ENCODE assay signal across 8 cellular contexts in the genomic region with DNA sequence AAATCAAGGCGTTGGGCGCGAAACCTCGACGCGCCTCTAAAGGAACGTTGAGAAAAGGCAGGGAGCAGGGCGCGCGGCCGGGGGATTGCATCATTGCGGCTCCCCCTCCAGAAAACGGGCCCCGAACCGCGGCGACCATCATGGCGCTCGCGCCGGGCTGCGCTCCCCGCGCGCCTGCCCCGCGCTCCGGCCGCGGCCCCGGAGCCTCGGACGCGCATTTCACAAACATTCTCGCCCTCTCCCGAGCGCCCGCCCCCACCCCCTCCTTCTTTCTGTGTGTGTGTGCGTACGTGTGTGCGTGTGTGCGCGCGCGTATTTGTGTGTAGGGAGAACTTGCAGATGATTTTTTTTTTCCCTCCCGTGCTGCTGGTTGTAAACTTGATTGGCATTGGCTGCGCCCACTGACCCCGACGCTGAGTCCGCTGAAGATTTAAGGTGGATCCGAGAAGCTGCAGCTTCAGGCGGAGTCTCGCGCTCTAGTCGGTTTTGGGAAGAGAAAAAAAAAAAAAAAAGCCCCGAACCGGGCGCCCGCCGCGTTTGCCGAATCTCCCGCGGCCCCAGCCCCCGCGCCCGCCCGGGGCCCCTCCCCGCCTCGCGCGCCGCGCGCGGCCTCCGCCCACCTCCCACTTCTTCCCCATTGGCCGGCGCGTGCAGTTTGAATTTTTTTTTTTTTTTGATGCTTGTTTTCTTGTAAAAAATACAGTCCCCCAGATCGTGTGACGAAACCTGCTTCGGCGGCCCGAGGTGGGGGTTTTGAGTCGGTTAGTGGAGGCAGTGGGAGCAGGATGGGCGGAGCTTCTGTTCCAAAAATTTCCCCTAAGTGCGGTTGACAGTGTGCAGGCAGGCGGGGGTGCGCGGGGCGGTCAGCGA. TPM values are rescaled to one million over a fixed set of nuclear protein-coding genes. Genes with fewer than 3 reads are reported as not detected.
A peak's percentile ranks its signal among the peaks of the same experiment; 100 is the strongest.
DNase-seq lines count a peak whose midpoint lies in the region; ATAC-seq and TF ChIP-seq lines count a peak whose summit lies in the region.

No MANE protein-coding gene starts in this region.

- H3K27ac Mint-ChIP-seq in WTC11, result peak overlapping the region; percentile 99

- DNase-seq in AG04450 (ENCODE audit: low read depth, low spot score) (peak; percentile 99), NCI-H2196 treated with DMSO at 0.1 percent for 48 hours (lab: John Stamatoyannopoulos, UW; ENCODE audit: unreplicated experiment) (peak; percentile 67), WTC11 (ENCODE audit: low spot score) (peak; percentile 83), cardiac fibroblast (ENCODE audit: low read depth in 2 of 2) (peak; percentile 100), iris pigment epithelial cell (ENCODE audit: low read depth) (peak; percentile 99), spleen (peak; percentile 96)

- H3K9me3 ChIP-seq in AG04450 (ENCODE audit: control insufficient read depth, insufficient read depth, low read length) (no peaks in the 10 kb centered on the region), spleen (no peaks in the 10 kb centered on the region)

- peak; percentile 35 to 89 (median 85) for TF ChIP-seq POLR2A in spleen (IDR thresholded peaks at IDR 0.05)

- intact Hi-C loops in spleen (cut with DNase I; ENCODE audit: low total_unique reads), result no loop called here

- H3K27ac ChIP-seq in AG04450 (ENCODE audit: low read depth, low read length), result peak overlapping the region; percentile 98
- peak overlapping the region; percentile 99 to 100 (median 100) for H3K27ac ChIP-seq in spleen

- peaks cover 17% of the 10 kb centered on the region for H3K27me3 Mint-ChIP-seq in WTC11 (ENCODE audit: low read depth)

- peaks cover 0 to 20% (median 6%) of the 10 kb centered on the region in 6 donors for H3K36me3 ChIP-seq in spleen

- 0 to 1% (median 1%) methylated on average over 63 to 93 of the region's 93 CpGs for WGBS in spleen, 5 donors

- TF ChIP-seq CTCF in AG04450 (IDR thresholded peaks at IDR 0.05; ENCODE audit: low read depth, low read length) (no peak), WTC11 (IDR thresholded peaks at IDR 0.05) (no peak), cardiac fibroblast (IDR thresholded peaks at IDR 0.05; ENCODE audit: low read depth, low read length) (no peak), spleen (IDR thresholded peaks at IDR 0.05 in 8 of 11, conservative IDR thresholded peaks at IDR 0.05 in 3 of 11) (peak in 2 of 11 experiments; percentile 16 to 39)

- H3K27me3 ChIP-seq in AG04450 (ENCODE audit: control insufficient read depth, insufficient read depth, low read length), result no peaks in the 10 kb centered on the region
- no peaks in the 10 kb centered on the region for H3K27me3 ChIP-seq in spleen (replicated peaks in 1 of 7)

- H3K4me1 Mint-ChIP-seq in WTC11, result peaks cover 30% of the 10 kb centered on the region

- H3K9me3 Mint-ChIP-seq in WTC11, result no peaks in the 10 kb centered on the region

- H3K4me3 ChIP-seq in AG04450 (ENCODE audit: low read depth, low read length) (peak overlapping the region; percentile 86), cardiac fibroblast (replicated peaks in 1 of 2; ENCODE audit: low read depth in 2 of 2, low read length in 2 of 2) (peak overlapping the region; percentile 86 to 88), spleen (peak overlapping the region; percentile 54 to 94 (median 60))

- H3K4me1 ChIP-seq in spleen, result peaks cover 33 to 71% (median 49%) of the 10 kb centered on the region in 6 donors

- ATAC-seq in GM18907 (IDR thresholded peaks at IDR 0.05; ENCODE audit: unreplicated experiment) (peak; percentile 67), HG03139 (IDR thresholded peaks at IDR 0.05; ENCODE audit: unreplicated experiment) (peak; percentile 50), WTC11 (peak; percentile 71)

- CTCF ChIA-PET in AG04450 (lab: Charles Lee), result interaction anchor here (0.7 to 2.7 kb wide), 3 partner anchors 12 to 685 kb away, joined by 3 to 17 read pairs (median 3); no protein-coding TSS in a partner anchor
- CTCF ChIA-PET in WTC11 (lab: Charles Lee), result interaction anchor here (0.6 to 2.6 kb wide), 4 partner anchors 9 to 150 kb away, joined by 3 to 43 read pairs (median 4); no protein-coding TSS in a partner anchor

- H3K36me3 Mint-ChIP-seq in WTC11, result peaks cover 19% of the 10 kb centered on the region

- H3K4me3 Mint-ChIP-seq in WTC11, result peak overlapping the region; percentile 81

- POLR2A ChIA-PET in AG04450 (lab: Yijun Ruan, JAX) (interaction anchor here (0.6 to 4.9 kb wide), 10 partner anchors 9 to 460 kb away, joined by 3 to 54 read pairs (median 6); a partner anchor contains a TSS), WTC11 (lab: Charles Lee) (interaction anchor here (0.6 to 3.4 kb wide), 12 partner anchors 10 to 457 kb away, joined by 3 to 31 read pairs (median 4); a partner anchor contains a TSS)

TF ChIP-seq in WTC11, 78 proteins besides CTCF, POLR2A, EP300 and RAD21 (continues in another document):
- TF ChIP-seq, protein P1, sequence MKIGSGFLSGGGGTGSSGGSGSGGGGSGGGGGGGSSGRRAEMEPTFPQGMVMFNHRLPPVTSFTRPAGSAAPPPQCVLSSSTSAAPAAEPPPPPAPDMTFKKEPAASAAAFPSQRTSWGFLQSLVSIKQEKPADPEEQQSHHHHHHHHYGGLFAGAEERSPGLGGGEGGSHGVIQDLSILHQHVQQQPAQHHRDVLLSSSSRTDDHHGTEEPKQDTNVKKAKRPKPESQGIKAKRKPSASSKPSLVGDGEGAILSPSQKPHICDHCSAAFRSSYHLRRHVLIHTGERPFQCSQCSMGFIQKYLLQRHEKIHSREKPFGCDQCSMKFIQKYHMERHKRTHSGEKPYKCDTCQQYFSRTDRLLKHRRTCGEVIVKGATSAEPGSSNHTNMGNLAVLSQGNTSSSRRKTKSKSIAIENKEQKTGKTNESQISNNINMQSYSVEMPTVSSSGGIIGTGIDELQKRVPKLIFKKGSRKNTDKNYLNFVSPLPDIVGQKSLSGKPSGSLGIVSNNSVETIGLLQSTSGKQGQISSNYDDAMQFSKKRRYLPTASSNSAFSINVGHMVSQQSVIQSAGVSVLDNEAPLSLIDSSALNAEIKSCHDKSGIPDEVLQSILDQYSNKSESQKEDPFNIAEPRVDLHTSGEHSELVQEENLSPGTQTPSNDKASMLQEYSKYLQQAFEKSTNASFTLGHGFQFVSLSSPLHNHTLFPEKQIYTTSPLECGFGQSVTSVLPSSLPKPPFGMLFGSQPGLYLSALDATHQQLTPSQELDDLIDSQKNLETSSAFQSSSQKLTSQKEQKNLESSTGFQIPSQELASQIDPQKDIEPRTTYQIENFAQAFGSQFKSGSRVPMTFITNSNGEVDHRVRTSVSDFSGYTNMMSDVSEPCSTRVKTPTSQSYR (CRISPR knock-in tag; IDR thresholded peaks at IDR 0.05), result peak; percentile 49; the same call in 1 of the 2 replicates
- TF ChIP-seq GABPB1 (CRISPR knock-in tag; IDR thresholded peaks at IDR 0.05) (peak; percentile 95), NR1H2 (CRISPR knock-in tag; IDR thresholded peaks at IDR 0.05) (no peak), MYBL2 (CRISPR knock-in tag; IDR thresholded peaks at IDR 0.05) (peak; percentile 92), HMGA2 (CRISPR knock-in tag; IDR thresholded peaks at IDR 0.05) (no peak), CREB1 (CRISPR knock-in tag; IDR thresholded peaks at IDR 0.05) (no peak), SMAD3 (CRISPR knock-in tag; IDR thresholded peaks at IDR 0.05; ENCODE audit: borderline replicate concordance) (no peak), SMAD4 (CRISPR knock-in tag; IDR thresholded peaks at IDR 0.05) (no peak)
- TF ChIP-seq, protein P2, sequence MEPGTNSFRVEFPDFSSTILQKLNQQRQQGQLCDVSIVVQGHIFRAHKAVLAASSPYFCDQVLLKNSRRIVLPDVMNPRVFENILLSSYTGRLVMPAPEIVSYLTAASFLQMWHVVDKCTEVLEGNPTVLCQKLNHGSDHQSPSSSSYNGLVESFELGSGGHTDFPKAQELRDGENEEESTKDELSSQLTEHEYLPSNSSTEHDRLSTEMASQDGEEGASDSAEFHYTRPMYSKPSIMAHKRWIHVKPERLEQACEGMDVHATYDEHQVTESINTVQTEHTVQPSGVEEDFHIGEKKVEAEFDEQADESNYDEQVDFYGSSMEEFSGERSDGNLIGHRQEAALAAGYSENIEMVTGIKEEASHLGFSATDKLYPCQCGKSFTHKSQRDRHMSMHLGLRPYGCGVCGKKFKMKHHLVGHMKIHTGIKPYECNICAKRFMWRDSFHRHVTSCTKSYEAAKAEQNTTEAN (CRISPR knock-in tag; IDR thresholded peaks at IDR 0.05), result no peak
- TF ChIP-seq, protein P3, sequence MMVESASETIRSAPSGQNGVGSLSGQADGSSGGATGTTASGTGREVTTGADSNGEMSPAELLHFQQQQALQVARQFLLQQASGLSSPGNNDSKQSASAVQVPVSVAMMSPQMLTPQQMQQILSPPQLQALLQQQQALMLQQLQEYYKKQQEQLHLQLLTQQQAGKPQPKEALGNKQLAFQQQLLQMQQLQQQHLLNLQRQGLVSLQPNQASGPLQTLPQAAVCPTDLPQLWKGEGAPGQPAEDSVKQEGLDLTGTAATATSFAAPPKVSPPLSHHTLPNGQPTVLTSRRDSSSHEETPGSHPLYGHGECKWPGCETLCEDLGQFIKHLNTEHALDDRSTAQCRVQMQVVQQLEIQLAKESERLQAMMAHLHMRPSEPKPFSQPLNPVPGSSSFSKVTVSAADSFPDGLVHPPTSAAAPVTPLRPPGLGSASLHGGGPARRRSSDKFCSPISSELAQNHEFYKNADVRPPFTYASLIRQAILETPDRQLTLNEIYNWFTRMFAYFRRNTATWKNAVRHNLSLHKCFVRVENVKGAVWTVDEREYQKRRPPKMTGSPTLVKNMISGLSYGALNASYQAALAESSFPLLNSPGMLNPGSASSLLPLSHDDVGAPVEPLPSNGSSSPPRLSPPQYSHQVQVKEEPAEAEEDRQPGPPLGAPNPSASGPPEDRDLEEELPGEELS (CRISPR knock-in tag; IDR thresholded peaks at IDR 0.05), result no peak

RNA-seq across cellular contexts. Expression of a gene that starts 8.2 kb away (rescaled TPM):
- polyA plus RNA-seq in AG04450 (2011; rRNA removed), result 17.9 and 23.1 TPM in 2 replicates
- 16.0 and 16.6 TPM in 2 replicates for polyA minus RNA-seq in AG04450 (2011; rRNA and poly(A)+ RNA removed)
- 34.2 to 38.4 TPM (median 34.8 TPM) in 3 replicates for total RNA-seq in WTC11 (2021)
- total RNA-seq in spleen, result 10 to 100 TPM; 72.3 to 95.2 (median 79.3) TPM
- polyA plus RNA-seq in spleen, result 10 to 100 TPM; 34.9 to 49.3 (median 46.4) TPM

RNA-seq across cellular contexts. Expression of a gene that starts 29.3 kb away (rescaled TPM):
- polyA plus RNA-seq in AG04450 (2011; rRNA removed) (0.09 and 0.16 TPM in 2 replicates), spleen (under 1 TPM; 0.35 to 0.74 (median 0.61) TPM)
- polyA minus RNA-seq in AG04450 (2011; rRNA and poly(A)+ RNA removed), result not detected in 2 replicates
- total RNA-seq in WTC11 (2021) (10.4 to 16.4 TPM (median 14.2 TPM) in 3 replicates), spleen (1 to 10 TPM in 5 of 7 donors, under 1 TPM in 1, not detected in 1; 0.80 to 5.5 (median 1.9) TPM)

Comparison
In these comparisons a context has a peak if more than half of its experiments do, and no peak if none do; other contexts are left out.
1. Peak in every context shown above with its lines: DNase-seq, ATAC-seq, H3K4me3 ChIP-seq and H3K27ac ChIP-seq.